1 cellular context compared by ENCODE assay signal in genomic region chr6:27374824-27375612, GRCh38.
A peak's percentile ranks its signal among the peaks of the same experiment; 100 is the strongest.
TF ChIP-seq lines count a peak whose summit lies in the region.

No MANE protein-coding gene starts in this region.

TF ChIP-seq in K562, 482 proteins besides CTCF, POLR2A, EP300 and RAD21 (continued from another document and continues in another):
- TF ChIP-seq, protein P1, sequence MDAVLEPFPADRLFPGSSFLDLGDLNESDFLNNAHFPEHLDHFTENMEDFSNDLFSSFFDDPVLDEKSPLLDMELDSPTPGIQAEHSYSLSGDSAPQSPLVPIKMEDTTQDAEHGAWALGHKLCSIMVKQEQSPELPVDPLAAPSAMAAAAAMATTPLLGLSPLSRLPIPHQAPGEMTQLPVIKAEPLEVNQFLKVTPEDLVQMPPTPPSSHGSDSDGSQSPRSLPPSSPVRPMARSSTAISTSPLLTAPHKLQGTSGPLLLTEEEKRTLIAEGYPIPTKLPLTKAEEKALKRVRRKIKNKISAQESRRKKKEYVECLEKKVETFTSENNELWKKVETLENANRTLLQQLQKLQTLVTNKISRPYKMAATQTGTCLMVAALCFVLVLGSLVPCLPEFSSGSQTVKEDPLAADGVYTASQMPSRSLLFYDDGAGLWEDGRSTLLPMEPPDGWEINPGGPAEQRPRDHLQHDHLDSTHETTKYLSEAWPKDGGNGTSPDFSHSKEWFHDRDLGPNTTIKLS (IDR thresholded peaks at IDR 0.05; ENCODE audit: borderline replicate concordance, low read depth), result peak; percentile 71; the same call in 1 of the 2 replicates
- TF ChIP-seq HOXB6 (CRISPR knock-in tag; IDR thresholded peaks at IDR 0.05; ENCODE audit: borderline replicate concordance), result no peak
- no peak for TF ChIP-seq KHSRP (IDR thresholded peaks at IDR 0.05)
- TF ChIP-seq DMBX1 (CRISPR knock-in tag; IDR thresholded peaks at IDR 0.05; ENCODE audit: borderline replicate concordance), result no peak
- no peak for TF ChIP-seq MECOM (CRISPR knock-in tag; IDR thresholded peaks at IDR 0.05)
- no peak for TF ChIP-seq MCM2 (IDR thresholded peaks at IDR 0.05; ENCODE audit: low read depth)
- TF ChIP-seq CSDE1 (IDR thresholded peaks at IDR 0.05), result no peak
- no peak for TF ChIP-seq ZNF347 (CRISPR knock-in tag; IDR thresholded peaks at IDR 0.05; ENCODE audit: low read depth)
- TF ChIP-seq SUPT5H (IDR thresholded peaks at IDR 0.05), result peak; percentile 37; the same call in 1 of the 2 replicates
- TF ChIP-seq, protein P2, sequence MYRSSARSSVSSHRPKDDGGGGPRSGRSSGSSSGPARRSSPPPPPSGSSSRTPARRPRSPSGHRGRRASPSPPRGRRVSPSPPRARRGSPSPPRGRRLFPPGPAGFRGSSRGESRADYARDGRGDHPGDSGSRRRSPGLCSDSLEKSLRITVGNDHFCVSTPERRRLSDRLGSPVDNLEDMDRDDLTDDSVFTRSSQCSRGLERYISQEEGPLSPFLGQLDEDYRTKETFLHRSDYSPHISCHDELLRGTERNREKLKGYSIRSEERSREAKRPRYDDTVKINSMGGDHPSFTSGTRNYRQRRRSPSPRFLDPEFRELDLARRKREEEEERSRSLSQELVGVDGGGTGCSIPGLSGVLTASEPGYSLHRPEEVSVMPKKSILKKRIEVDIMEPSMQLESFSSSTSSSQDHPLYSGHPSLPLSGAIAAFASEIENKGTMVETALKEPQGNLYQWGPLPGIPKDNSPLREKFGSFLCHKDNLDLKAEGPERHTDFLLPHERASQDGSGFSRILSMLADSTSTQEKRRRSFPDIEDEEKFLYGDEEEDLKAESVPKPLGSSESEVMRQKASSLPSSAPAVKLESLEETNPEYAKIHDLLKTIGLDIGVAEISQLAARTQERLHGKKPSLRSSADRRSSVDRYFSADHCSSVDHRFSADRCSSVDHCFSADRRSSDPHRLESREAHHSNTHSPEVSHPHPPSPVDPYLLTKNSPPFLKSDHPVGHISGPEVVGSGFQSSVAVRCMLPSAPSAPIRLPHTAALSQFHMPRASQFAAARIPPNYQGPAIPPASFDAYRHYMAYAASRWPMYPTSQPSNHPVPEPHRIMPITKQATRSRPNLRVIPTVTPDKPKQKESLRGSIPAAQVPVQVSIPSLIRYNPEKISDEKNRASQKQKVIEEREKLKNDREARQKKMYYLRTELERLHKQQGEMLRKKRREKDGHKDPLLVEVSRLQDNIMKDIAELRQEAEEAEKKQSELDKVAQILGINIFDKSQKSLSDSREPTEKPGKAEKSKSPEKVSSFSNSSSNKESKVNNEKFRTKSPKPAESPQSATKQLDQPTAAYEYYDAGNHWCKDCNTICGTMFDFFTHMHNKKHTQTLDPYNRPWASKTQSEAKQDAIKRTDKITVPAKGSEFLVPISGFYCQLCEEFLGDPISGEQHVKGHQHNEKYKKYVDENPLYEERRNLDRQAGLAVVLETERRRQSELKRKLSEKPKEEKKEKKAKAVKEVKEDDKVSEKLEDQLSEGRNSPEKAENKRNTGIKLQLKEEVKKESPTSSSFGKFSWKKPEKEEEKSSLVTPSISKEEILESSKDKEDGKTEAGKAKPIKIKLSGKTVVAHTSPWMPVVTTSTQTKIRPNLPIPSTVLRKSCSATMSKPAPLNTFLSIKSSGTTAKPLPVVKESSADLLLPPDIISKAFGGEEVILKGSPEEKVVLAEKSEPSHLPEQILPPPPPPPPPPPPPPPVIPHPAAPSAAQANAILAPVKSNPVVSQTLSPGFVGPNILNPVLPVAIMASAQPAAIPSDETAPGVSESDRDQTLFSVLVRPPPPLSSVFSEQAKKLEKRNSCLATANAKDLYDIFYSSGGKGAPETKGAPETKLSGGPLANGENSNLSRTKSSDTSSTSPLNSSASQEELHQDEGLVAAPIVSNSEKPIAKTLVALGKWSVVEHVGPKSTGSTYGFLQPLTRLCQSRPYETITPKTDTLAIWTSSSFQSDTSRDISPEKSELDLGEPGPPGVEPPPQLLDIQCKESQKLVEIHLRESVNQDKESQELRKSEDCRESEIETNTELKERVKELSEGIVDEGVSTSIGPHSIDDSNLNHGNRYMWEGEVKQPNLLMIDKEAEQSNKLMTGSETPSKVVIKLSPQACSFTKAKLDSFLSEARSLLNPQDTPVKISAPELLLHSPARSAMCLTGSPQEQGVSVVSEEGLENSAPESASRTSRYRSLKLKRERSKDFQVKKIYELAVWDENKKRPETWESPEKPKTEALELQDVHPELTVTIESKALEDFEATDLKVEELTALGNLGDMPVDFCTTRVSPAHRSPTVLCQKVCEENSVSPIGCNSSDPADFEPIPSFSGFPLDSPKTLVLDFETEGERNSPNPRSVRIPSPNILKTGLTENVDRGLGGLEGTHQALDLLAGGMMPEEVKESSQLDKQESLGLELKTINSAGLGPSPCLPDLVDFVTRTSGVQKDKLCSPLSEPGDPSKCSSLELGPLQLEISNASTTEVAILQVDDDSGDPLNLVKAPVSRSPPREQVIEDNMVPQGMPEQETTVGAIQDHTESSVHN (IDR thresholded peaks at IDR 0.05; ENCODE audit: borderline replicate concordance in 1 of 2, low read depth in 1 of 2), result no peak
- TF ChIP-seq SREBF1 (IDR thresholded peaks at IDR 0.05; ENCODE audit: borderline replicate concordance, low read depth, low read length), result 0 out of 2 replicates have a peak, but pooled peaks have one; percentile 39
- TF ChIP-seq USF1 (CRISPR knock-in tag; IDR thresholded peaks at IDR 0.05), result no peak
- no peak for TF ChIP-seq LEF1 (IDR thresholded peaks at IDR 0.05)
- TF ChIP-seq, protein P3, sequence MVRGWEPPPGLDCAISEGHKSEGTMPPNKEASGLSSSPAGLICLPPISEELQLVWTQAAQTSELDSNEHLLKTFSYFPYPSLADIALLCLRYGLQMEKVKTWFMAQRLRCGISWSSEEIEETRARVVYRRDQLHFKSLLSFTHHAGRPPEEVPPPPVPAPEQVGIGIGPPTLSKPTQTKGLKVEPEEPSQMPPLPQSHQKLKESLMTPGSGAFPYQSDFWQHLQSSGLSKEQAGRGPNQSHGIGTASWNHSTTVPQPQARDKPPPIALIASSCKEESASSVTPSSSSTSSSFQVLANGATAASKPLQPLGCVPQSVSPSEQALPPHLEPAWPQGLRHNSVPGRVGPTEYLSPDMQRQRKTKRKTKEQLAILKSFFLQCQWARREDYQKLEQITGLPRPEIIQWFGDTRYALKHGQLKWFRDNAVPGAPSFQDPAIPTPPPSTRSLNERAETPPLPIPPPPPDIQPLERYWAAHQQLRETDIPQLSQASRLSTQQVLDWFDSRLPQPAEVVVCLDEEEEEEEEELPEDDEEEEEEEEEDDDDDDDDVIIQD (CRISPR knock-in tag; IDR thresholded peaks at IDR 0.05), result no peak
- no peak for TF ChIP-seq NR3C1 (CRISPR knock-in tag; IDR thresholded peaks at IDR 0.05)
- no peak for TF ChIP-seq PCBP1 (IDR thresholded peaks at IDR 0.05; ENCODE audit: low read depth, low read length, poor library complexity, severe bottlenecking)
- TF ChIP-seq NCOA2 (IDR thresholded peaks at IDR 0.05; ENCODE audit: partially characterized antibody in 2 of 2), result no peak
- TF ChIP-seq, protein P4, sequence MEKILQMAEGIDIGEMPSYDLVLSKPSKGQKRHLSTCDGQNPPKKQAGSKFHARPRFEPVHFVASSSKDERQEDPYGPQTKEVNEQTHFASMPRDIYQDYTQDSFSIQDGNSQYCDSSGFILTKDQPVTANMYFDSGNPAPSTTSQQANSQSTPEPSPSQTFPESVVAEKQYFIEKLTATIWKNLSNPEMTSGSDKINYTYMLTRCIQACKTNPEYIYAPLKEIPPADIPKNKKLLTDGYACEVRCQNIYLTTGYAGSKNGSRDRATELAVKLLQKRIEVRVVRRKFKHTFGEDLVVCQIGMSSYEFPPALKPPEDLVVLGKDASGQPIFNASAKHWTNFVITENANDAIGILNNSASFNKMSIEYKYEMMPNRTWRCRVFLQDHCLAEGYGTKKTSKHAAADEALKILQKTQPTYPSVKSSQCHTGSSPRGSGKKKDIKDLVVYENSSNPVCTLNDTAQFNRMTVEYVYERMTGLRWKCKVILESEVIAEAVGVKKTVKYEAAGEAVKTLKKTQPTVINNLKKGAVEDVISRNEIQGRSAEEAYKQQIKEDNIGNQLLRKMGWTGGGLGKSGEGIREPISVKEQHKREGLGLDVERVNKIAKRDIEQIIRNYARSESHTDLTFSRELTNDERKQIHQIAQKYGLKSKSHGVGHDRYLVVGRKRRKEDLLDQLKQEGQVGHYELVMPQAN (IDR thresholded peaks at IDR 0.05; ENCODE audit: borderline replicate concordance), result peak; percentile 44; the same call in 1 of the 2 replicates
- TF ChIP-seq, protein P5, sequence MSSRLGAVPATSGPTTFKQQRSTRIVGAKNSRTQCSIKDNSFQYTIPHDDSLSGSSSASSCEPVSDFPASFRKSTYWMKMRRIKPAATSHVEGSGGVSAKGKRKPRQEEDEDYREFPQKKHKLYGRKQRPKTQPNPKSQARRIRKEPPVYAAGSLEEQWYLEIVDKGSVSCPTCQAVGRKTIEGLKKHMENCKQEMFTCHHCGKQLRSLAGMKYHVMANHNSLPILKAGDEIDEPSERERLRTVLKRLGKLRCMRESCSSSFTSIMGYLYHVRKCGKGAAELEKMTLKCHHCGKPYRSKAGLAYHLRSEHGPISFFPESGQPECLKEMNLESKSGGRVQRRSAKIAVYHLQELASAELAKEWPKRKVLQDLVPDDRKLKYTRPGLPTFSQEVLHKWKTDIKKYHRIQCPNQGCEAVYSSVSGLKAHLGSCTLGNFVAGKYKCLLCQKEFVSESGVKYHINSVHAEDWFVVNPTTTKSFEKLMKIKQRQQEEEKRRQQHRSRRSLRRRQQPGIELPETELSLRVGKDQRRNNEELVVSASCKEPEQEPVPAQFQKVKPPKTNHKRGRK (tag; IDR thresholded peaks at IDR 0.05), result no peak
- no peak for TF ChIP-seq ZZZ3 (IDR thresholded peaks at IDR 0.05)
- TF ChIP-seq RREB1 (CRISPR knock-in tag; IDR thresholded peaks at IDR 0.05), result no peak
- TF ChIP-seq SIN3A (IDR thresholded peaks at IDR 0.05; ENCODE audit: borderline replicate concordance in 2 of 2, control insufficient read depth in 1 of 2, low read depth in 2 of 2, low read length in 2 of 2), result 0 out of 4 replicates have a peak, but pooled peaks have one; percentile 31 to 60
- TF ChIP-seq RHOXF2B (CRISPR knock-in tag; conservative IDR thresholded peaks at IDR 0.05), result 0 out of 2 replicates have a peak, but pooled peaks have one; percentile 22
- no peak for TF ChIP-seq ZBTB8A (IDR thresholded peaks at IDR 0.05; ENCODE audit: partially characterized antibody)
- TF ChIP-seq NRF1 (conservative IDR thresholded peaks at IDR 0.05 in 1 of 2, IDR thresholded peaks at IDR 0.05 in 1 of 2), result peak; percentile 64 to 69
- TF ChIP-seq SAFB2 (IDR thresholded peaks at IDR 0.05; ENCODE audit: borderline replicate concordance, low read depth, low read length, severe bottlenecking), result no peak
- TF ChIP-seq PRMT5 (CRISPR knock-in tag; IDR thresholded peaks at IDR 0.05), result no peak
- peak; percentile 69 for TF ChIP-seq RBFOX2 (IDR thresholded peaks at IDR 0.05; ENCODE audit: low read depth, low read length)
